22 cellular contexts compared by ENCODE assay signal in the genomic region with DNA sequence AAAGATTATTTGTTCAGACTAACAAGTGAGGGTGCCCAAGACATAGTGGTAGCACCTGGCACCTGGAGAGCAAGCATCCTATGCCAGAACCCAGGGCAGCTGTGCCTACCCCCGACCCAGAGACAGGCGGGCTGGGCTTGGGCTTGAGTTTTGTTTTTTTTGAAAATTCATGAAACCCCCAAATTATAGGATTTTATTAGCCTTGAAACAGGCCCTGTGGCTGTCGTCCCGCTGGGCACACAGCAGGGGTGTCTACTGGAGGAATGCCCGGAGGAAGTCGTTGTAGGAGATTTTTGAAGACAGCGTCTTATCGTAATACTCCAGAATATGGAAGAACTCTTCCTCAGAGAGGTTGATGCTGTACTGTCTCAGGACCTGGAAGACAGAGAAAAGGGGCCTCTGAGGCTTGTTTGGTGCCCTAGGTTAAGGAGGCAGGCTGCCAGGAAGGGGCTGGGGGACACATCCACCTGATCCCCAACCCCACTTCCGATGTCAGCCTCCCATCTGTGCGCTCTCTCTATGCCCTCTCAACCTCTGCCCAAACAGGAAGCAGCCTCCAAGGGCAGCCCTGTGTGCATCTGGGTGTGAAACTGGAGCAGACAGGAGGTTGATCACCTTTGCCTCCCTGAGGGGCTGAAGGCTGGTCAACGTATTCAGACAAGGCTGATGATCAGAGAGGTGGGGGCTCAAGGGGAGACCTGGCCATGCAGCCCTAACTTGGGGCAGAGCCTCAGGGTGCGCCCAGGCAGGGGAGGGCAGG.
"Had no signal": no experiment of that assay in that cellular context is flagged by ENCODE, and none has a peak within 500 bp of the region (broad histone marks: within the 10 kb centered on the region; RNA-seq: fewer than 3 reads in every experiment).

No MANE protein-coding gene starts in this region.

- H3K27me3 ChIP-seq: dorsolateral prefrontal cortex, right lobe of liver, testis, tibial nerve, upper lobe of right lung, vagina had no signal

- H3K36me3 ChIP-seq: gastrocnemius medialis, prostate gland, right lobe of liver, upper lobe of right lung, vagina had no signal

- H3K4me3 ChIP-seq: dorsolateral prefrontal cortex, gastrocnemius medialis, lung, prostate gland, right lobe of liver, skin epidermis, testis, tibial nerve, upper lobe of right lung, vagina had no signal

- DNase-seq: cortex of kidney; effector CD8-positive, alpha-beta T cell; gastrocnemius medialis; immature natural killer cell; left colon; left ventricle myocardium superior; mesenchymal stem cell; naive B cell; right lobe of liver; stimulated activated CD4-positive, alpha-beta T cell treated with anti-CD3 and anti-CD28 coated beads, Interleukin-2, amount 100 ng/mL, for 24 hours; stimulated activated CD4-positive, alpha-beta T cell treated with anti-CD3 and anti-CD28 coated beads, Interleukin-4, amount 100 ng/mL, for 4 hours; stimulated activated naive B cell treated with anti-CD40 and anti-IgM and Interleukin-4, amounts not matched to agents 10 μg/mL and 1 μg/mL and 100 μg/mL, for 72 hours; stimulated activated naive CD8-positive, alpha-beta T cell treated with anti-CD3 and anti-CD28 coated beads, Interleukin-15, amount 100 ng/mL, for 72 hours; testis; upper lobe of right lung had no signal

- H3K9me3 ChIP-seq: gastrocnemius medialis, prostate gland, right lobe of liver, testis, upper lobe of right lung, vagina had no signal

- H3K27ac ChIP-seq: gastrocnemius medialis, parathyroid adenoma, prostate gland, right lobe of liver, skin epidermis, testis, tibial nerve, upper lobe of right lung, vagina had no signal

- H3K9ac ChIP-seq: parathyroid adenoma had no signal

- H3K79me2 ChIP-seq: parathyroid adenoma had no signal

- H3K4me1 ChIP-seq: gastrocnemius medialis, parathyroid adenoma, prostate gland, right lobe of liver, testis, tibial nerve, upper lobe of right lung had no signal

- ATAC-seq: gastrocnemius medialis; left colon; left ventricle myocardium superior; right lobe of liver; stimulated activated naive B cell treated with anti-CD40 and anti-IgM and Interleukin-4, amounts not matched to agents 10 μg/mL and 1 μg/mL and 100 μg/mL, for 72 hours; stimulated activated naive CD8-positive, alpha-beta T cell treated with anti-CD3 and anti-CD28 coated beads, Interleukin-15, amount 100 ng/mL, for 72 hours; upper lobe of right lung had no signal

- H2AFZ ChIP-seq: parathyroid adenoma had no signal
